Comparison of ENCODE assay signal across 7 cellular contexts in the genomic region with DNA sequence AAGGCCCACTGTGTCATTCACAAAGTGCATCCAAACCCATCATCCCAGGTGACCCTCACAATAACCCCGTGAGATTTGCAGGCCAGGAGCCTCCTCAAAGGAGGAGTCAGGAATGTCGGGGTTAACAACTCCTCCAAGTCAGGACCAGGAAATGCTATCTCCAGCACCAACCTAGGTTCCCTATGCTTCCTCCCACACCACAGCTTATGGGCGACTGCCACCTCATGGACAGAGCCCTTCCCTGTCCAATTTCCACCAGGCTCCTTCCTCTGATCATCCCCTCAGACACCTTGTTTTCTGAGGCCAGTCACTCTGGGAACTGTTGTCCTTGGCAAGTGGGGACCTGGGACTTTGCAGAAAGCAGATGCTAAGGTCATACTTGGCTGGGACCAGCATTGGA.
DNase-seq lines count a peak whose midpoint lies in the region; ATAC-seq, FAIRE-seq and TF ChIP-seq lines count a peak whose summit lies in the region.
"Not testable (repeated sequence)": the region's sequence is repeated elsewhere in the genome, so short reads cannot be mapped to it uniquely, and the experiment has no call there.

No MANE protein-coding gene starts in this region.

- not testable (repeated sequence) for H4K91ac ChIP-seq in IMR-90 (ENCODE audit: insufficient read depth, low read depth, low read length)

- CTCF ChIA-PET in IMR-90 (lab: Yijun Ruan, JAX); WTC11 (lab: Charles Lee); K562 (lab: Yijun Ruan, JAX; ENCODE audit: low intra/inter-chr PET ratio); HepG2 (lab: Yijun Ruan, JAX; ENCODE audit: low intra/inter-chr PET ratio, low total read pairs): not testable (repeated sequence)

- not testable (repeated sequence) for H3K9me1 ChIP-seq in IMR-90 (ENCODE audit: insufficient read depth, low read length); K562 (ENCODE audit: control insufficient read depth, insufficient read depth, low read length)

- dilution Hi-C loops in IMR-90 (cut with HindIII; ENCODE audit: low sequenced_read_pairs, unreplicated experiment): not testable (repeated sequence)

- not testable (repeated sequence) for H3K9me3 ChIP-seq in IMR-90 (ENCODE audit: control insufficient read depth, insufficient read depth, low read length); K562 (replicated peaks; ENCODE audit: control insufficient read depth, insufficient read depth, low read depth, low read length); HepG2 (ENCODE audit: low read length)

- DNase-seq in IMR-90; WTC11 (ENCODE audit: low spot score); K562 (ENCODE audit: extremely low read depth in 1 of 4, low spot score in 3 of 4); Right ventricle myocardium superior; HepG2 (ENCODE audit: low spot score): not testable (repeated sequence)

- not testable (repeated sequence) for H3K9ac ChIP-seq in IMR-90 (ENCODE audit: low read depth, low read length); K562 (ENCODE audit: insufficient read depth in 1 of 2, low read depth in 2 of 2, low read length in 2 of 2); HepG2 (ENCODE audit: insufficient read depth, low read depth, low read length)

- H3K27me3 ChIP-seq in IMR-90 (ENCODE audit: control insufficient read depth, insufficient read depth, low read length); K562 (ENCODE audit: control insufficient read depth in 2 of 2, insufficient read depth in 2 of 2, low read length in 2 of 2); HepG2 (ENCODE audit: control insufficient read depth in 1 of 2, insufficient read depth in 2 of 2, low read length in 2 of 2): not testable (repeated sequence)

- H3K4ac ChIP-seq in IMR-90 (ENCODE audit: low read depth, low read length): not testable (repeated sequence)

- in situ Hi-C loops in IMR-90 (cut with MboI; ENCODE audit: low sequenced_read_pairs); K562 (cut with MboI); HepG2 (cut with HindIII; ENCODE audit: extremely low pct_ligation_motif_present, low pct_unique_long_range_greater_than_20kb): not testable (repeated sequence)

- H3K27ac Mint-ChIP-seq in WTC11; stimulated activated memory B cell treated with anti-CD40 and anti-IgM and Interleukin-4, amounts not matched to agents 10 μg/mL and 1 μg/mL and 100 μg/mL, for 72 hours: not testable (repeated sequence)

- not testable (repeated sequence) for H3K36me3 Mint-ChIP-seq in WTC11; stimulated activated memory B cell treated with anti-CD40 and anti-IgM and Interleukin-4, amounts not matched to agents 10 μg/mL and 1 μg/mL and 100 μg/mL, for 72 hours

- H2BK20ac ChIP-seq in IMR-90 (ENCODE audit: low read depth, low read length): not testable (repeated sequence)

- H3K79me2 ChIP-seq in K562 (ENCODE audit: control insufficient read depth, insufficient read depth, low read length); HepG2 (ENCODE audit: insufficient read depth, low read length): not testable (repeated sequence)

- not testable (repeated sequence) for H3K27ac ChIP-seq in IMR-90 (ENCODE audit: insufficient read depth, low read length); K562 (ENCODE audit: extremely low read depth, low read depth, low read length); HepG2 (ENCODE audit: extremely low read length, insufficient read depth, low read length)

- not testable (repeated sequence) for H3K36me3 ChIP-seq in IMR-90 (ENCODE audit: control insufficient read depth, insufficient read depth, low read length); K562 (ENCODE audit: control insufficient read depth, insufficient read depth, low read length); HepG2 (replicated peaks in 1 of 2; ENCODE audit: control insufficient read depth in 1 of 2, insufficient read depth in 2 of 2, low read length in 2 of 2)

- not testable (repeated sequence) for H4K5ac ChIP-seq in IMR-90 (ENCODE audit: low read depth, low read length)

- TF ChIP-seq CTCF in IMR-90 (conservative IDR thresholded peaks at IDR 0.05; ENCODE audit: low read depth, low read length); WTC11 (IDR thresholded peaks at IDR 0.05); K562 (IDR thresholded peaks at IDR 0.05 in 2 of 3, conservative IDR thresholded peaks at IDR 0.05 in 1 of 3; ENCODE audit: insufficient read depth in 2 of 3, low read depth in 1 of 3, low read length in 3 of 3); HepG2 (CRISPR knock-in tag; IDR thresholded peaks at IDR 0.05): not testable (repeated sequence)

- WGBS in IMR-90 (ENCODE audit: extremely low coverage in 2 of 2, insufficient read length in 1 of 2), 2 experiments: no CpG with 5 or more reads among the region's 3 CpGs
- 0% methylated on average over 2 of the region's 3 CpGs for WGBS in K562 (ENCODE audit: insufficient coverage, low coverage, missing lambda C conversion rate)
- 0% methylated on average over 1 of the region's 3 CpGs for WGBS in HepG2 (ENCODE audit: low lambda C conversion rate)

- not testable (repeated sequence) for H3K9me3 Mint-ChIP-seq in WTC11; stimulated activated memory B cell treated with anti-CD40 and anti-IgM and Interleukin-4, amounts not matched to agents 10 μg/mL and 1 μg/mL and 100 μg/mL, for 72 hours

- TF ChIP-seq EP300 in K562 (IDR thresholded peaks at IDR 0.05; ENCODE audit: low read length); HepG2 (IDR thresholded peaks at IDR 0.05; ENCODE audit: low read depth in 2 of 2, low read length in 2 of 2); HepG2 (CRISPR knock-in tag; IDR thresholded peaks at IDR 0.05; ENCODE audit: borderline replicate concordance): not testable (repeated sequence)

- not testable (repeated sequence) for H2BK5ac ChIP-seq in IMR-90 (ENCODE audit: low read depth, low read length, poor library complexity, severe bottlenecking)

- H3K4me3 ChIP-seq in IMR-90 (ENCODE audit: insufficient read depth, low read depth, low read length); K562; HepG2 (replicated peaks in 1 of 3; ENCODE audit: insufficient read depth in 1 of 3, low read depth in 2 of 3, low read length in 3 of 3): not testable (repeated sequence)

- FAIRE-seq in K562 (lab: Jason Lieb, UNC): peak; percentile 69
- FAIRE-seq in HepG2 (lab: Jason Lieb, UNC): peak; percentile 83

- H2AK9ac ChIP-seq in IMR-90 (replicated peaks; ENCODE audit: low read depth, low read length, poor library complexity): not testable (repeated sequence)

- POLR2A ChIA-PET in IMR-90 (lab: Charles Lee; ENCODE audit: unreplicated experiment); WTC11 (lab: Charles Lee); K562 (lab: Yijun Ruan, JAX); HepG2 (lab: Yijun Ruan, JAX): not testable (repeated sequence)

- H3K4me1 Mint-ChIP-seq in WTC11; stimulated activated memory B cell treated with anti-CD40 and anti-IgM and Interleukin-4, amounts not matched to agents 10 μg/mL and 1 μg/mL and 100 μg/mL, for 72 hours: not testable (repeated sequence)

- not testable (repeated sequence) for H3K27me3 Mint-ChIP-seq in WTC11 (ENCODE audit: low read depth); stimulated activated memory B cell treated with anti-CD40 and anti-IgM and Interleukin-4, amounts not matched to agents 10 μg/mL and 1 μg/mL and 100 μg/mL, for 72 hours

- not testable (repeated sequence) for H4K20me1 ChIP-seq in IMR-90 (ENCODE audit: insufficient read depth, low read length); K562 (replicated peaks; ENCODE audit: control insufficient read depth, insufficient read depth, low read length); HepG2 (ENCODE audit: insufficient read depth, low read length)

- not testable (repeated sequence) for H2AFZ ChIP-seq in IMR-90 (replicated peaks; ENCODE audit: low read length, poor library complexity); K562 (ENCODE audit: low read depth, low read length); HepG2 (ENCODE audit: low read length)

- H3K56ac ChIP-seq in IMR-90 (ENCODE audit: extremely low read depth, insufficient read depth, low read length): not testable (repeated sequence)

- ATAC-seq in GM18511 (IDR thresholded peaks at IDR 0.05; ENCODE audit: unreplicated experiment) (peak; percentile 59), IMR-90 (ENCODE audit: low read depth) (peak; percentile 94), WTC11 (peak; percentile 51), K562 (peak; percentile 84), Right ventricle myocardium superior (ENCODE audit: poor library complexity) (peak; percentile 51), HepG2 (peak; percentile 93)
- peak; percentile 32 for ATAC-seq in stimulated activated memory B cell treated with anti-CD40 and anti-IgM and Interleukin-4, amounts not matched to agents 10 μg/mL and 1 μg/mL and 100 μg/mL, for 72 hours

- not testable (repeated sequence) for H3K4me2 ChIP-seq in IMR-90 (ENCODE audit: low read depth, low read length); K562 (ENCODE audit: insufficient read depth, low read length); HepG2 (ENCODE audit: low read depth, low read length)

- intact Hi-C loops in IMR-90 (cut with micrococcal nuclease); K562 (cut with micrococcal nuclease); Right ventricle myocardium superior (cut with DNase I); HepG2 (cut with micrococcal nuclease; ENCODE audit: unreplicated experiment): not testable (repeated sequence)

- H3K4me3 Mint-ChIP-seq in WTC11; stimulated activated memory B cell treated with anti-CD40 and anti-IgM and Interleukin-4, amounts not matched to agents 10 μg/mL and 1 μg/mL and 100 μg/mL, for 72 hours: not testable (repeated sequence)

- not testable (repeated sequence) for TF ChIP-seq POLR2A in IMR-90 (IDR thresholded peaks at IDR 0.05; ENCODE audit: low read depth, low read length); K562 (conservative IDR thresholded peaks at IDR 0.05); HepG2 (IDR thresholded peaks at IDR 0.05; ENCODE audit: insufficient read depth in 1 of 2, low read depth in 2 of 2, low read length in 2 of 2)

- H3K18ac ChIP-seq in IMR-90 (ENCODE audit: low read depth, low read length): not testable (repeated sequence)

- not testable (repeated sequence) for H3K79me1 ChIP-seq in IMR-90 (ENCODE audit: low read depth in 1 of 2, low read length in 2 of 2)

- not testable (repeated sequence) for H3K4me1 ChIP-seq in IMR-90 (ENCODE audit: control insufficient read depth, insufficient read depth, low read length); K562 (replicated peaks in 1 of 2; ENCODE audit: control insufficient read depth in 2 of 2, insufficient read depth in 2 of 2, low read length in 2 of 2); HepG2 (ENCODE audit: insufficient read depth, low read length)

- not testable (repeated sequence) for H2BK15ac ChIP-seq in IMR-90 (ENCODE audit: low read depth, low read length)

- not testable (repeated sequence) for H2BK120ac ChIP-seq in IMR-90 (ENCODE audit: low read depth, low read length)

- not testable (repeated sequence) for BruUV-seq in IMR-90 (replicated peaks; lab: Mats Ljungman, UMichigan); K562 (replicated peaks; lab: Mats Ljungman, UMichigan); HepG2 (replicated peaks; lab: Mats Ljungman, UMichigan)

- TF ChIP-seq RAD21 in IMR-90 (IDR thresholded peaks at IDR 0.05; ENCODE audit: low read length); K562 (CRISPR knock-in tag; conservative IDR thresholded peaks at IDR 0.05 in 1 of 2, IDR thresholded peaks at IDR 0.05 in 1 of 2); HepG2 (CRISPR knock-in tag; IDR thresholded peaks at IDR 0.05): not testable (repeated sequence)

- H3K14ac ChIP-seq in IMR-90 (replicated peaks; ENCODE audit: low read depth, low read length): not testable (repeated sequence)

- not testable (repeated sequence) for H2AK5ac ChIP-seq in IMR-90 (ENCODE audit: low read depth, low read length)

- not testable (repeated sequence) for H3K23ac ChIP-seq in IMR-90 (ENCODE audit: low read depth, low read length)

- H4K8ac ChIP-seq in IMR-90 (ENCODE audit: low read depth in 2 of 2, low read length in 2 of 2): not testable (repeated sequence)

Comparison
In these comparisons a context has a peak if more than half of its experiments do, and no peak if none do; other contexts are left out.
1. ATAC-seq: peak in every context shown above with its lines; median percentile 94 in IMR-90; 93 in HepG2; 84 in K562; 59 in GM18511; 51 in WTC11; 51 in Right ventricle myocardium superior; 32 in stimulated activated memory B cell treated with anti-CD40 and anti-IgM and Interleukin-4, amounts not matched to agents 10 μg/mL and 1 μg/mL and 100 μg/mL, for 72 hours.